ENCODE assay signal across 18 cellular contexts in genomic region chr11:90453525-90453924, GRCh38.
A peak's percentile ranks its signal among the peaks of the same experiment; 100 is the strongest.
DNase-seq lines count a peak whose midpoint lies in the region; ATAC-seq, FAIRE-seq and TF ChIP-seq lines count a peak whose summit lies in the region.
"Had no signal": no experiment of that assay in that cellular context is flagged by ENCODE, and none has a peak within 500 bp of the region (broad histone marks: within the 10 kb centered on the region; RNA-seq: fewer than 3 reads in every experiment).

No MANE protein-coding gene starts in this region.

- peaks cover 19% of the 10 kb centered on the region for H3K4me1 Mint-ChIP-seq in WTC11
- H3K4me1 Mint-ChIP-seq: CD14-positive monocyte; CD4-positive, alpha-beta memory T cell; IgD-negative memory B cell had no signal

- ATAC-seq in WTC11 (peak; percentile 76), right cardiac atrium (no peak)
- ATAC-seq: HepG2 had no signal

- no peak overlapping the region for H3K27ac ChIP-seq in right cardiac atrium (ENCODE audit: low read length)
- H3K27ac ChIP-seq: BLaER1, GM23248 had no signal

- no peaks in the 10 kb centered on the region for H3K36me3 Mint-ChIP-seq in WTC11
- H3K36me3 Mint-ChIP-seq: CD14-positive monocyte; CD4-positive, alpha-beta memory T cell; IgD-negative memory B cell had no signal

- no peak overlapping the region for H3K4me3 Mint-ChIP-seq in WTC11
- H3K4me3 Mint-ChIP-seq: CD14-positive monocyte; CD4-positive, alpha-beta memory T cell; H9; IgD-negative memory B cell had no signal

- 0 out of 2 replicates have a peak, but pooled peaks cover 3% of the 10 kb centered on the region for H3K9me3 Mint-ChIP-seq in WTC11
- H3K9me3 Mint-ChIP-seq: H9, IgD-negative memory B cell had no signal

- no peaks in the 10 kb centered on the region for H3K4me1 ChIP-seq in right cardiac atrium (ENCODE audit: control insufficient read depth, insufficient read depth, low read length)
- H3K4me1 ChIP-seq: BLaER1 had no signal

- TF ChIP-seq CTCF in WTC11 (IDR thresholded peaks at IDR 0.05) = no peak

- POLR2A ChIA-PET in WTC11 (lab: Charles Lee) = no interaction called here

- H3K9me3 ChIP-seq in right cardiac atrium (ENCODE audit: control insufficient read depth, low read length) = no peaks in the 10 kb centered on the region
- H3K9me3 ChIP-seq: BLaER1 had no signal

- intact Hi-C loops in right cardiac atrium (cut with DNase I) = no loop called here

- peak; percentile 40 for FAIRE-seq in GM12892 (lab: Jason Lieb, UNC)
- FAIRE-seq: GM19239, HepG2 had no signal

- CTCF ChIA-PET in WTC11 (lab: Charles Lee) = interaction anchor here (0.7 kb wide), 1 partner anchor 167 kb away, joined by 3 read pairs; no protein-coding TSS in a partner anchor

- H3K27me3 Mint-ChIP-seq in WTC11 (ENCODE audit: low read depth) = no peaks in the 10 kb centered on the region

- no peak for TF ChIP-seq POLR2A in GM12892 (IDR thresholded peaks at IDR 0.05; ENCODE audit: low read depth, low read length)

- DNase-seq in GM12892 (ENCODE audit: insufficient read length) (no peak), WTC11 (ENCODE audit: low spot score) (no peak), iPS-NIHi7 (ENCODE audit: extremely low spot score) (peak; percentile 20), COR-L47 (lab: John Stamatoyannopoulos, UW) (no peak), HT-29 (ENCODE audit: low spot score) (no peak), epidermal melanocyte (ENCODE audit: insufficient read length, low spot score) (no peak), right cardiac atrium (no peak)
- DNase-seq: 8988T; CD4-positive, alpha-beta memory T cell; GDM1; GM23248; H9; KBM-7 had no signal

- H3K4me3 ChIP-seq in right cardiac atrium (ENCODE audit: low read length) = no peak overlapping the region
- H3K4me3 ChIP-seq: BLaER1, GM23248 had no signal

- no peak overlapping the region for H3K27ac Mint-ChIP-seq in WTC11
- H3K27ac Mint-ChIP-seq: CD14-positive monocyte; CD4-positive, alpha-beta memory T cell; H9; IgD-negative memory B cell had no signal

- no peaks in the 10 kb centered on the region for H3K27me3 ChIP-seq in right cardiac atrium (ENCODE audit: control insufficient read depth, insufficient read depth)
- H3K27me3 ChIP-seq: BLaER1 had no signal

TF ChIP-seq in WTC11, 78 proteins besides CTCF, POLR2A, EP300 and RAD21:
- TF ChIP-seq MAX (CRISPR knock-in tag; IDR thresholded peaks at IDR 0.05) (no peak), MLX (CRISPR knock-in tag; IDR thresholded peaks at IDR 0.05) (no peak), TCF7 (CRISPR knock-in tag; IDR thresholded peaks at IDR 0.05; ENCODE audit: low read depth) (no peak), ZNF138 (CRISPR knock-in tag; conservative IDR thresholded peaks at IDR 0.05) (no peak), ZNF396 (CRISPR knock-in tag; IDR thresholded peaks at IDR 0.05; ENCODE audit: borderline replicate concordance) (no peak), E2F1 (CRISPR knock-in tag; IDR thresholded peaks at IDR 0.05) (no peak), PRRX2 (CRISPR knock-in tag; IDR thresholded peaks at IDR 0.05) (no peak), ZNF416 (CRISPR knock-in tag; IDR thresholded peaks at IDR 0.05) (no peak)
